16 cellular contexts compared by ENCODE assay signal in genomic region chrX:26286836-26287235, GRCh38.
DNase-seq lines count a peak whose midpoint lies in the region; TF ChIP-seq lines count a peak whose summit lies in the region.
"Had no signal": no experiment of that assay in that cellular context is flagged by ENCODE, and none has a peak within 500 bp of the region (broad histone marks: within the 10 kb centered on the region; RNA-seq: fewer than 3 reads in every experiment).

No MANE protein-coding gene starts in this region.

- H2BK5ac ChIP-seq in mesenchymal stem cell (ENCODE audit: low read depth, low read length, poor library complexity, severe bottlenecking), result no peak overlapping the region

- no peaks in the 10 kb centered on the region for H3K4me1 ChIP-seq in Caco-2
- H3K4me1 ChIP-seq in mesenchymal stem cell (ENCODE audit: control insufficient read depth, insufficient read depth, low read depth, low read length), result no peaks in the 10 kb centered on the region
- H3K4me1 ChIP-seq: HAP-1 had no signal

- H3K36me3 Mint-ChIP-seq in Caco-2 (ENCODE audit: insufficient read depth, unreplicated experiment), result no peaks in the 10 kb centered on the region
- H3K36me3 Mint-ChIP-seq: CD4-positive, CD25-positive, alpha-beta regulatory T cell; CD8-positive, alpha-beta T cell had no signal

- no peaks in the 10 kb centered on the region for H3K27me3 ChIP-seq in Caco-2 (replicated peaks; ENCODE audit: control insufficient read depth, insufficient read depth, low read length)
- no peaks in the 10 kb centered on the region for H3K27me3 ChIP-seq in mesenchymal stem cell (ENCODE audit: control insufficient read depth in 1 of 2, insufficient read depth in 1 of 2, low read length in 2 of 2)

- no peaks in the 10 kb centered on the region for H3K9me3 Mint-ChIP-seq in Caco-2 (ENCODE audit: unreplicated experiment)

- H4K8ac ChIP-seq in mesenchymal stem cell (ENCODE audit: low read length), result no peak overlapping the region

- 93% methylated on average over 7 of the region's 9 CpGs for WGBS in mesenchymal stem cell

- H2BK12ac ChIP-seq in mesenchymal stem cell (ENCODE audit: low read length in 2 of 2), result no peak overlapping the region

- POLR2A ChIA-PET in Caco-2 (lab: Charles Lee), result no interaction called here

- H3K27me3 Mint-ChIP-seq in Caco-2 (ENCODE audit: insufficient read depth, unreplicated experiment), result peaks cover 2% of the 10 kb centered on the region
- H3K27me3 Mint-ChIP-seq: CD4-positive, CD25-positive, alpha-beta regulatory T cell had no signal

- H2AFZ ChIP-seq in mesenchymal stem cell (ENCODE audit: low read depth, low read length), result no peak overlapping the region

- H3K9ac ChIP-seq in mesenchymal stem cell (ENCODE audit: low read length), result no peak overlapping the region

- no TSS peak for BruUV-seq in Caco-2 (replicated peaks; lab: Mats Ljungman, UMichigan)

- H2AK5ac ChIP-seq in mesenchymal stem cell (ENCODE audit: low read length, severe bottlenecking), result no peak overlapping the region

- H3K18ac ChIP-seq in mesenchymal stem cell (ENCODE audit: low read depth in 1 of 2, low read length in 2 of 2), result no peak overlapping the region

- H3K14ac ChIP-seq in mesenchymal stem cell (ENCODE audit: low read length in 2 of 2), result no peak overlapping the region

- H3K36me3 ChIP-seq in Caco-2 (ENCODE audit: control insufficient read depth, insufficient read depth, low read length) (no peaks in the 10 kb centered on the region), mesenchymal stem cell (ENCODE audit: control insufficient read depth in 1 of 2, insufficient read depth in 2 of 2, low read depth in 1 of 2, low read length in 2 of 2) (no peaks in the 10 kb centered on the region)
- H3K36me3 ChIP-seq: HAP-1 had no signal

- intact Hi-C loops in Caco-2 (cut with micrococcal nuclease; ENCODE audit: unreplicated experiment), result no loop called here

- H2BK15ac ChIP-seq in mesenchymal stem cell (ENCODE audit: low read depth, poor library complexity, severe bottlenecking), result no peak overlapping the region

- TF ChIP-seq CTCF in C4-2B (conservative IDR thresholded peaks at IDR 0.05) (peak; percentile 34), Caco-2 (IDR thresholded peaks at IDR 0.05; ENCODE audit: insufficient read depth in 1 of 2, low read depth in 1 of 2, low read length in 1 of 2, severe bottlenecking in 1 of 2, unreplicated experiment in 1 of 2) (no peak), LNCaP clone FGC (IDR thresholded peaks at IDR 0.05; ENCODE audit: control insufficient read depth, extremely low read depth, insufficient read depth) (peak; percentile 22; the same call in 1 of the 2 replicates)

- 0 out of 2 replicates have a peak overlapping the region, but pooled peaks have one; percentile 10 for H3K27ac ChIP-seq in C4-2B
- H3K27ac ChIP-seq in mesenchymal stem cell (ENCODE audit: low read length, poor library complexity, severe bottlenecking), result no peak overlapping the region

- H3K9me3 ChIP-seq in Caco-2 (no peaks in the 10 kb centered on the region), mesenchymal stem cell (ENCODE audit: control insufficient read depth, low read length) (no peaks in the 10 kb centered on the region)
- H3K9me3 ChIP-seq: HAP-1 had no signal

- H3K79me1 ChIP-seq in mesenchymal stem cell (replicated peaks; ENCODE audit: low read length, poor library complexity, severe bottlenecking), result no peaks in the 10 kb centered on the region

- H3K4me3 ChIP-seq in Caco-2 (ENCODE audit: low read depth, low read length) (no peak overlapping the region), LNCaP clone FGC (ENCODE audit: low read depth, low read length) (no peak overlapping the region), mesenchymal stem cell (ENCODE audit: insufficient read depth in 1 of 2, low read depth in 1 of 2, low read length in 2 of 2) (no peak overlapping the region)
- H3K4me3 ChIP-seq: HAP-1 had no signal

- no peak overlapping the region for H3K4ac ChIP-seq in mesenchymal stem cell (ENCODE audit: low read depth in 1 of 2, low read length in 2 of 2)

- H4K91ac ChIP-seq in mesenchymal stem cell (ENCODE audit: low read length), result no peak overlapping the region

- no peaks in the 10 kb centered on the region for H3K4me1 Mint-ChIP-seq in Caco-2 (ENCODE audit: low read depth, unreplicated experiment)
- H3K4me1 Mint-ChIP-seq: CD4-positive, CD25-positive, alpha-beta regulatory T cell had no signal

- no peak overlapping the region for H3K4me2 ChIP-seq in mesenchymal stem cell (ENCODE audit: low read length, poor library complexity, severe bottlenecking)

- no peak overlapping the region for H3K23ac ChIP-seq in mesenchymal stem cell (ENCODE audit: low read length in 2 of 2)

- no peak overlapping the region for H3K4me3 Mint-ChIP-seq in Caco-2 (ENCODE audit: unreplicated experiment)
- H3K4me3 Mint-ChIP-seq: CD4-positive, CD25-positive, alpha-beta regulatory T cell; CD8-positive, alpha-beta T cell; HFFc6 had no signal

- H3K27ac Mint-ChIP-seq in Caco-2 (ENCODE audit: unreplicated experiment), result no peak overlapping the region
- H3K27ac Mint-ChIP-seq: CD4-positive, CD25-positive, alpha-beta regulatory T cell; CD8-positive, alpha-beta T cell; HFFc6 had no signal

- CTCF ChIA-PET in Caco-2 (lab: Charles Lee), result no interaction called here

- DNase-seq in Caco-2 (peak; percentile 11 to 37), LNCaP clone FGC (ENCODE audit: low read depth) (no peak), NCI-H69 (lab: John Stamatoyannopoulos, UW) (peak; percentile 0), GF-D8 (lab: John Stamatoyannopoulos, UW) (no peak), mesenchymal stem cell (no peak)
- DNase-seq in stimulated activated naive CD4-positive, alpha-beta T cell treated with Interleukin-2 at 50 U/mL for 16 hours (lab: John Stamatoyannopoulos, UW), result no peak
- DNase-seq: C1 segment of cervical spinal cord; Calu3; CD4-positive, CD25-positive, alpha-beta regulatory T cell; CD8-positive, alpha-beta T cell; DMS53; DMS79 treated with DMSO at 0.1 percent for 48 hours; GOT3; HFFc6 had no signal

- no peak overlapping the region for H2BK120ac ChIP-seq in mesenchymal stem cell (ENCODE audit: low read depth, low read length)

Comparison
In these comparisons a context has a peak if more than half of its experiments do, and no peak if none do; other contexts are left out.
1. CTCF ChIP-seq: peak in C4-2B (single experiment) and LNCaP clone FGC (single experiment); none in Caco-2 (0 of 2).
2. DNase-seq: peak in Caco-2 (2 of 2) and NCI-H69 (single experiment); none in LNCaP clone FGC (single experiment), GF-D8 (single experiment), mesenchymal stem cell (single experiment) and stimulated activated naive CD4-positive, alpha-beta T cell treated with Interleukin-2 at 50 U/mL for 16 hours (single experiment).